In genomic region chr3:179652467-179653105, GRCh38 we compare ENCODE assay signal across 1 cellular context.
TF ChIP-seq lines count a peak whose summit lies in the region.

Gene USP13 (plus strand): TSS chr3:179653040. CDS start chr3:179653226, 186 bp downstream.

TF ChIP-seq in HEK293, 187 proteins besides CTCF, POLR2A, EP300 and RAD21 (continued from another document and continues in another):
- TF ChIP-seq ZEB2 (tag by site-specific recombination; IDR thresholded peaks at IDR 0.05) (0 out of 2 replicates have a peak, but pooled peaks have one; percentile 36), PRDM1 (tag by site-specific recombination; IDR thresholded peaks at IDR 0.05) (no peak), GLIS2 (tag by site-specific recombination; IDR thresholded peaks at IDR 0.05) (peak; percentile 67), ZNF394 (tag by site-specific recombination; IDR thresholded peaks at IDR 0.05; ENCODE audit: borderline replicate concordance) (no peak), ZNF792 (tag by site-specific recombination; IDR thresholded peaks at IDR 0.05) (no peak), ZIC2 (tag by site-specific recombination; IDR thresholded peaks at IDR 0.05) (no peak), HOXA7 (CRISPR knock-in tag; IDR thresholded peaks at IDR 0.05; ENCODE audit: borderline replicate concordance) (no peak), ZNF274 (IDR thresholded peaks at IDR 0.05; ENCODE audit: low read length) (no peak), ZNF274 (tag by site-specific recombination; IDR thresholded peaks at IDR 0.05; ENCODE audit: borderline replicate concordance) (no peak), ZFHX2 (tag by site-specific recombination; conservative IDR thresholded peaks at IDR 0.05) (peak; percentile 67), ZSCAN4 (tag by site-specific recombination; IDR thresholded peaks at IDR 0.05) (no peak), ZNF701 (tag by site-specific recombination; IDR thresholded peaks at IDR 0.05) (no peak), ZNF404 (tag by site-specific recombination; IDR thresholded peaks at IDR 0.05) (no peak), ZNF664 (tag by site-specific recombination; IDR thresholded peaks at IDR 0.05) (no peak), ZNF146 (tag by site-specific recombination; IDR thresholded peaks at IDR 0.05) (no peak), ZNF654 (tag by site-specific recombination; IDR thresholded peaks at IDR 0.05; ENCODE audit: low read depth) (no peak), ZNF221 (tag by site-specific recombination; IDR thresholded peaks at IDR 0.05; ENCODE audit: borderline replicate concordance) (no peak), ZNF704 (tag by site-specific recombination; IDR thresholded peaks at IDR 0.05) (no peak), ZBTB17 (tag by site-specific recombination; IDR thresholded peaks at IDR 0.05) (peak; percentile 53), KLF10 (tag by site-specific recombination; IDR thresholded peaks at IDR 0.05) (0 out of 2 replicates have a peak, but pooled peaks have one; percentile 23), ZNF157 (tag by site-specific recombination; IDR thresholded peaks at IDR 0.05) (no peak), HOXC10 (CRISPR knock-in tag; IDR thresholded peaks at IDR 0.05) (no peak), ZNF366 (tag by site-specific recombination; conservative IDR thresholded peaks at IDR 0.05) (no peak), MZF1 (tag by site-specific recombination; IDR thresholded peaks at IDR 0.05; ENCODE audit: borderline replicate concordance) (no peak), FEZF1 (tag by site-specific recombination; IDR thresholded peaks at IDR 0.05) (no peak), ZNF707 (tag by site-specific recombination; IDR thresholded peaks at IDR 0.05) (no peak), ZNF560 (tag by site-specific recombination; IDR thresholded peaks at IDR 0.05; ENCODE audit: borderline replicate concordance) (no peak), ZNF530 (tag by site-specific recombination; IDR thresholded peaks at IDR 0.05; ENCODE audit: low read depth) (no peak), ZNF19 (tag by site-specific recombination; IDR thresholded peaks at IDR 0.05; ENCODE audit: low read depth) (no peak), ZNF341 (tag by site-specific recombination; IDR thresholded peaks at IDR 0.05; ENCODE audit: low read depth) (peak; percentile 52), HIC1 (tag by site-specific recombination; IDR thresholded peaks at IDR 0.05) (no peak), ZNF138 (tag by site-specific recombination; IDR thresholded peaks at IDR 0.05; ENCODE audit: borderline replicate concordance) (no peak), KLF9 (tag by site-specific recombination; IDR thresholded peaks at IDR 0.05; ENCODE audit: low read depth) (peak; percentile 42; the same call in 1 of the 2 replicates), ZNF624 (tag by site-specific recombination; IDR thresholded peaks at IDR 0.05) (no peak), ZFP41 (tag by site-specific recombination; IDR thresholded peaks at IDR 0.05; ENCODE audit: borderline replicate concordance) (no peak), ZFP3 (tag by site-specific recombination; IDR thresholded peaks at IDR 0.05; ENCODE audit: low read depth) (no peak), ZNF473 (tag by site-specific recombination; IDR thresholded peaks at IDR 0.05) (no peak), ZNF549 (tag by site-specific recombination; IDR thresholded peaks at IDR 0.05) (no peak), ZNF645 (tag by site-specific recombination; IDR thresholded peaks at IDR 0.05) (no peak), ZNF292 (tag by site-specific recombination; IDR thresholded peaks at IDR 0.05; ENCODE audit: borderline replicate concordance, low read depth) (no peak), ZNF555 (tag by site-specific recombination; conservative IDR thresholded peaks at IDR 0.05) (no peak), TRIM28 (IDR thresholded peaks at IDR 0.05; ENCODE audit: borderline replicate concordance, low read length) (no peak), ZNF211 (tag by site-specific recombination; IDR thresholded peaks at IDR 0.05; ENCODE audit: low read depth) (no peak), ZNF184 (tag by site-specific recombination; IDR thresholded peaks at IDR 0.05) (no peak), ZNF830 (tag by site-specific recombination; IDR thresholded peaks at IDR 0.05; ENCODE audit: low read depth) (no peak), ZNF521 (tag by site-specific recombination; IDR thresholded peaks at IDR 0.05) (no peak), ZNF692 (tag by site-specific recombination; IDR thresholded peaks at IDR 0.05) (no peak), MYNN (tag by site-specific recombination; IDR thresholded peaks at IDR 0.05; ENCODE audit: borderline replicate concordance) (no peak), ZSCAN16 (tag by site-specific recombination; IDR thresholded peaks at IDR 0.05) (no peak), ZNF10 (tag by site-specific recombination; IDR thresholded peaks at IDR 0.05) (no peak), KLF8 (tag by site-specific recombination; IDR thresholded peaks at IDR 0.05) (peak; percentile 61; the same call in 1 of the 2 replicates), TSHZ1 (tag by site-specific recombination; IDR thresholded peaks at IDR 0.05; ENCODE audit: borderline replicate concordance) (no peak), ZNF391 (tag by site-specific recombination; IDR thresholded peaks at IDR 0.05; ENCODE audit: borderline replicate concordance, low read depth) (no peak), ZNF174 (tag by site-specific recombination; IDR thresholded peaks at IDR 0.05) (no peak), ZNF677 (tag by site-specific recombination; IDR thresholded peaks at IDR 0.05) (no peak), GLI2 (tag by site-specific recombination; IDR thresholded peaks at IDR 0.05; ENCODE audit: borderline replicate concordance, low read depth) (no peak), INSM2 (tag by site-specific recombination; IDR thresholded peaks at IDR 0.05) (no peak), ZNF350 (tag by site-specific recombination; IDR thresholded peaks at IDR 0.05) (no peak), ZNF621 (tag by site-specific recombination; IDR thresholded peaks at IDR 0.05) (no peak), SP7 (tag by site-specific recombination; IDR thresholded peaks at IDR 0.05) (peak; percentile 34; the same call in 1 of the 2 replicates), ZNF133 (tag by site-specific recombination; IDR thresholded peaks at IDR 0.05) (no peak), ZNF266 (tag by site-specific recombination; IDR thresholded peaks at IDR 0.05; ENCODE audit: low read depth) (no peak), ZNF324 (tag by site-specific recombination; IDR thresholded peaks at IDR 0.05) (no peak), ZNF558 (tag by site-specific recombination; IDR thresholded peaks at IDR 0.05) (no peak), KLF7 (tag by site-specific recombination; IDR thresholded peaks at IDR 0.05; ENCODE audit: borderline replicate concordance) (no peak), YY2 (tag by site-specific recombination; IDR thresholded peaks at IDR 0.05) (no peak), YY1 (tag by site-specific recombination; IDR thresholded peaks at IDR 0.05) (no peak), ZNF623 (tag by site-specific recombination; IDR thresholded peaks at IDR 0.05) (no peak), ZFP69B (tag by site-specific recombination; IDR thresholded peaks at IDR 0.05) (no peak), TCF7L2 (IDR thresholded peaks at IDR 0.05; ENCODE audit: borderline replicate concordance, low read depth, low read length) (no peak), ZNF768 (tag by site-specific recombination; IDR thresholded peaks at IDR 0.05) (no peak)
